Comparison of ENCODE assay signal across 13 cellular contexts in the genomic region with DNA sequence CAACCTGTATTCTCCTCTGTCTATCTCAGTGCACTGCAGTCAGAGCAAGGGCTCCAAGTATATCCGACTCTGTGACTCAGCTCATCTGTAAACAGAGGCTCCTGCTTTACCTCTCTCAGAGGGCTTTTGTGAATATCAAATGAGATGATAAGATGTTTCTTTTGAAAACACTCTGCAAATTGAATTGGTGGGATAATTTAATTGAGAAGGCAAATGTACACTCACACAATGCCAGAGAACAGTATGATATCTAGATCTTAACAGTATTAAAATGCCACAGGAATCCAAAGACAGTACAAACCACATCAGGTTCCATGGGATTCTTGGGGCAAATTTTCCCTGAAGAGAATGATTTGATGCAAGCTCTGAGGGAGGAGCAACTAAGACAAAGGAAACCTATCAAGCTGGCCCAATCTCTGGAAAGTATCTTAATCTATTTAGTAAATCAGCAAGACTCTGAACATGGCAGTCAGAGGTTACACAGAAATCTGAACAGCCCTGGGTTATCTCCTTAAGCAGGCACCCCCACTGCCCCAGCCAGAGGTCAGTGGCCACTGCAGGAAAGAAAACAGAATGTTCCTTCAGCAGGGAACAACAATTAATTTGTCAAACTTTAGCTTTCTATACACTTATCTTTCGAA. TPM values are rescaled to one million over a fixed set of nuclear protein-coding genes. Genes with fewer than 3 reads are reported as not detected.
DNase-seq lines count a peak whose midpoint lies in the region; ATAC-seq and TF ChIP-seq lines count a peak whose summit lies in the region.
"Had no signal": no experiment of that assay in that cellular context is flagged by ENCODE, and none has a peak within 500 bp of the region (broad histone marks: within the 10 kb centered on the region; RNA-seq: fewer than 3 reads in every experiment).

No MANE protein-coding gene starts in this region.

- in situ Hi-C loops in astrocyte of the spinal cord (cut with HindIII; ENCODE audit: low sequenced_read_pairs): no loop called here

- peaks cover 47% of the 10 kb centered on the region for H3K4me1 Mint-ChIP-seq in type B pancreatic cell (ENCODE audit: unreplicated experiment)

- H3K36me3 Mint-ChIP-seq in type B pancreatic cell: no peaks in the 10 kb centered on the region
- H3K36me3 Mint-ChIP-seq: naive thymus-derived CD4-positive, alpha-beta T cell had no signal

- DNase-seq in NCI-H345 (lab: John Stamatoyannopoulos, UW): peak; percentile 43
- DNase-seq in NCI-H345 treated with DMSO at 0.1 percent for 48 hours (lab: John Stamatoyannopoulos, UW; ENCODE audit: unreplicated experiment): no peak
- peak; percentile 52 for DNase-seq in astrocyte of the spinal cord (ENCODE audit: low read depth, low spot score)
- DNase-seq in left kidney (ENCODE audit: low read depth, low spot score): peak; percentile 30
- no peak for DNase-seq in type B pancreatic cell (ENCODE audit: extremely low spot score, unreplicated experiment)
- no peak for DNase-seq in DMS114 treated with DMSO at 0.1 percent for 48 hours (lab: John Stamatoyannopoulos, UW; ENCODE audit: unreplicated experiment)
- DNase-seq in activated CD4-positive, alpha-beta T cell treated with anti-CD3 and anti-CD28 coated beads, Interleukin-2, amount 50 U/mL, for 1 hour: no peak
- DNase-seq: activated T-cell treated with anti-CD3 and anti-CD28 coated beads, Interleukin-2, amount 50 U/mL, for 72 hours; erythroblast; naive thymus-derived CD4-positive, alpha-beta T cell; NCI-H1417 treated with DMSO at 0.1 percent for 48 hours; T-helper 1 cell had no signal

- H3K4me3 Mint-ChIP-seq in type B pancreatic cell: peak overlapping the region; percentile 27
- H3K4me3 Mint-ChIP-seq: activated T-cell treated with anti-CD3 and anti-CD28 coated beads, Interleukin-2, amount 50 U/mL, for 72 hours; naive thymus-derived CD4-positive, alpha-beta T cell had no signal

- no peaks in the 10 kb centered on the region for H3K27me3 Mint-ChIP-seq in type B pancreatic cell

- H3K9me3 Mint-ChIP-seq in type B pancreatic cell: no peaks in the 10 kb centered on the region
- H3K9me3 Mint-ChIP-seq: activated T-cell treated with anti-CD3 and anti-CD28 coated beads, Interleukin-2, amount 50 U/mL, for 72 hours; naive thymus-derived CD4-positive, alpha-beta T cell had no signal

- H3K27ac Mint-ChIP-seq in type B pancreatic cell: peak overlapping the region; percentile 61
- H3K27ac Mint-ChIP-seq: activated T-cell treated with anti-CD3 and anti-CD28 coated beads, Interleukin-2, amount 50 U/mL, for 72 hours; naive thymus-derived CD4-positive, alpha-beta T cell had no signal

- TF ChIP-seq CTCF in astrocyte of the spinal cord (IDR thresholded peaks at IDR 0.05; ENCODE audit: low read depth, low read length): no peak
- no peak for TF ChIP-seq CTCF in type B pancreatic cell (conservative IDR thresholded peaks at IDR 0.05)

- no peak for ATAC-seq in GM18873 (IDR thresholded peaks at IDR 0.05; ENCODE audit: low FRiP score, unreplicated experiment)
- ATAC-seq: activated T-cell treated with anti-CD3 and anti-CD28 coated beads, Interleukin-2, amount 50 U/mL, for 72 hours had no signal

- H3K4me3 ChIP-seq in astrocyte of the spinal cord (ENCODE audit: low read depth, low read length): no peak overlapping the region

RNA-seq across cellular contexts. Expression of gene DOCK4, which starts 45.9 kb away (rescaled TPM):
- 14.7 and 24.6 TPM in 2 replicates for total RNA-seq in type B pancreatic cell (ENCODE audit: low replicate concordance)

RNA-seq across cellular contexts. Expression of gene ZNF277, which starts 46.2 kb away (rescaled TPM):
- 20.0 and 21.4 TPM in 2 replicates for total RNA-seq in type B pancreatic cell (ENCODE audit: low replicate concordance)

Comparison
In these comparisons a context has a peak if more than half of its experiments do, and no peak if none do; other contexts are left out.
1. DNase-seq: peak in NCI-H345 (single experiment), astrocyte of the spinal cord (single experiment) and left kidney (single experiment); none in NCI-H345 treated with DMSO at 0.1 percent for 48 hours (single experiment), type B pancreatic cell (single experiment), DMS114 treated with DMSO at 0.1 percent for 48 hours (single experiment) and activated CD4-positive, alpha-beta T cell treated with anti-CD3 and anti-CD28 coated beads, Interleukin-2, amount 50 U/mL, for 1 hour (single experiment).